27 cellular contexts compared by ENCODE assay signal in genomic region chr1:165298081-165298820, GRCh38. TPM values are rescaled to one million over a fixed set of nuclear protein-coding genes. Genes with fewer than 3 reads are reported as not detected.
"Had no signal": no experiment of that assay in that cellular context is flagged by ENCODE, and none has a peak within 500 bp of the region (broad histone marks: within the 10 kb centered on the region; RNA-seq: fewer than 3 reads in every experiment).

No MANE protein-coding gene starts in this region.

- H3K9ac ChIP-seq: KMS-11 had no signal

- H3K4me1 ChIP-seq: body of pancreas had no signal

- H3K27me3 ChIP-seq: body of pancreas, MG63 had no signal

- H3K36me3 Mint-ChIP-seq: activated naive CD4-positive, alpha-beta T cell treated with anti-CD3 and anti-CD28 coated beads, Interleukin-2, amount 50 U/mL, for 24 hours; WTC11 had no signal

- H2AFZ ChIP-seq: PC-9 had no signal

- DNase-seq: activated CD4-positive, alpha-beta T cell treated with anti-CD3 and anti-CD28 coated beads for 48 hours; activated CD4-positive, alpha-beta T cell treated with anti-CD3 and anti-CD28 coated beads, Interleukin-2, amount 50 U/mL, for 4 hours; activated CD4-positive, CD25-positive, alpha-beta regulatory T cell treated with anti-CD3 and anti-CD28 coated beads, Interleukin-2, amount 50 U/mL, for 72 hours; activated CD8-positive, alpha-beta memory T cell treated with anti-CD3 and anti-CD28 coated beads, Interleukin-2, amount 50 U/mL, for 48 hours; activated CD8-positive, alpha-beta T cell treated with anti-CD3 and anti-CD28 coated beads, Interleukin-2, amount 10 ng/mL, durations not matched to agents 7 days and 5 days; activated naive CD4-positive, alpha-beta T cell; activated T-cell treated with anti-CD3 and anti-CD28 coated beads, Interleukin-2, amount 50 U/mL, for 1 hour; aorta; body of pancreas; central memory CD4-positive, alpha-beta T cell; MG63; MV-4-11; NCI-H1092 treated with DMSO at 0.1 percent for 48 hours; NCI-H1417 treated with DMSO at 0.1 percent for 48 hours; NCI-H1694; NCI-H2029; NCI-H226; NCI-H524; NCI-H82; SIG-M5; T-helper 17 cell; T-helper 9 cell had no signal

- ATAC-seq: activated CD8-positive, alpha-beta T cell treated with anti-CD3 and anti-CD28 coated beads, Interleukin-2, amount 10 ng/mL, durations not matched to agents 7 days and 5 days; body of pancreas; T-helper 17 cell; WTC11 had no signal

- H3K36me3 ChIP-seq: MG63 had no signal

- H3K27ac ChIP-seq: body of pancreas, KMS-11, PC-9 had no signal

- H3K4me3 ChIP-seq: body of pancreas, MG63, PC-9 had no signal

- H3K4me1 Mint-ChIP-seq: activated naive CD4-positive, alpha-beta T cell treated with anti-CD3 and anti-CD28 coated beads, Interleukin-2, amount 50 U/mL, for 24 hours; T-helper 17 cell had no signal

- H3K4me2 ChIP-seq: KMS-11, PC-9 had no signal

- FAIRE-seq: bronchial epithelial cell had no signal

- H3K9me3 Mint-ChIP-seq: activated naive CD4-positive, alpha-beta T cell treated with anti-CD3 and anti-CD28 coated beads, Interleukin-2, amount 50 U/mL, for 24 hours; WTC11 had no signal

- H3K4me3 Mint-ChIP-seq: activated CD8-positive, alpha-beta T cell treated with anti-CD3 and anti-CD28 coated beads, Interleukin-2, amount 10 ng/mL, durations not matched to agents 7 days and 5 days; activated naive CD4-positive, alpha-beta T cell treated with anti-CD3 and anti-CD28 coated beads, Interleukin-2, amount 50 U/mL, for 24 hours; T-helper 17 cell; WTC11 had no signal

- H3K27ac Mint-ChIP-seq: activated CD8-positive, alpha-beta T cell treated with anti-CD3 and anti-CD28 coated beads, Interleukin-2, amount 10 ng/mL, durations not matched to agents 7 days and 5 days; activated naive CD4-positive, alpha-beta T cell treated with anti-CD3 and anti-CD28 coated beads, Interleukin-2, amount 50 U/mL, for 24 hours; T-helper 17 cell; WTC11 had no signal

- H3K9me3 ChIP-seq: body of pancreas, MG63 had no signal

RNA-seq across cellular contexts. Expression of gene LMX1A, which starts 58.3 kb away (rescaled TPM):
- total RNA-seq: activated CD8-positive, alpha-beta T cell treated with anti-CD3 and anti-CD28 coated beads, Interleukin-2, amount 10 ng/mL, durations not matched to agents 7 days and 5 days; body of pancreas; bronchial epithelial cell; PC-9; T-helper 17 cell; WTC11 had no signal
